In the genomic region with DNA sequence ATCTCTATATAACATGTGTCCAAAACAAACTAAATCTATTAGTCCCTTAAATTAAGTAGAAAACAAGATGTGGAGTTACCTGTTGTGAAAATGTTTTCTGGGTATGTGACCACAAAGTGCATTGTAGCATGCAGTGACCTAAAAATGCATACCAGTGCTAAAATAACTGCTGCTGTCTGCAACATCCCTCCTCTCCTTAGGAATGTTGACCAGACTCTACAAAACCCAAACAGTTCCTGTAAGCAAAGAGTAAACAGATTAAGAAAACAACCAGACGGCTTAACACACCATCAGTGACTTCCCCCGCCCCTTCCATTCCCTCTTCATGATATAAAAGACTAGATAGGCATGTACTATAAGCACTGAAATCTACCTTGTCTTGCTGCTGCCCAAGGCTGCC, we compare ENCODE assay signal across 17 cellular contexts. TPM values are rescaled to one million over a fixed set of nuclear protein-coding genes. Genes with fewer than 3 reads are reported as not detected.
DNase-seq lines count a peak whose midpoint lies in the region; ATAC-seq, FAIRE-seq and TF ChIP-seq lines count a peak whose summit lies in the region.
"Had no signal": no experiment of that assay in that cellular context is flagged by ENCODE, and none has a peak within 500 bp of the region (broad histone marks: within the 10 kb centered on the region; RNA-seq: fewer than 3 reads in every experiment).

No MANE protein-coding gene starts in this region.

- WGBS in GM12878 (ENCODE audit: insufficient coverage, insufficient replicate concordance, low lambda C conversion rate, missing lambda C conversion rate) = 77% methylated on average over 2 of the region's 2 CpGs
- WGBS in trophoblast cell (ENCODE audit: extremely low coverage, insufficient coverage, insufficient read length) = no CpG with 5 or more reads among the region's 2 CpGs

- H3K79me1 ChIP-seq in trophoblast cell (ENCODE audit: low read length) = no peaks in the 10 kb centered on the region

- H3K14ac ChIP-seq in trophoblast cell (ENCODE audit: low read length) = no peak overlapping the region

- no peak overlapping the region for H4K91ac ChIP-seq in trophoblast cell (ENCODE audit: low read depth, low read length)

- ATAC-seq in GM12878 (no peak), HG03354 (IDR thresholded peaks at IDR 0.05; ENCODE audit: poor library complexity, severe bottlenecking, unreplicated experiment) (no peak)

- H2BK120ac ChIP-seq in trophoblast cell (ENCODE audit: insufficient read depth, low read length, poor library complexity) = no peak overlapping the region

- no TSS peak for BruUV-seq in GM12878 (replicated peaks; lab: Mats Ljungman, UMichigan)

- no peaks in the 10 kb centered on the region for H3K79me2 ChIP-seq in GM12878 (ENCODE audit: control insufficient read depth, insufficient read depth, low read length)
- no peaks in the 10 kb centered on the region for H3K79me2 ChIP-seq in trophoblast cell (ENCODE audit: control insufficient read depth, insufficient read depth, low read length, poor library complexity)

- H3K4me3 ChIP-seq in GM12878 = no peak overlapping the region
- H3K4me3 ChIP-seq in trophoblast cell (ENCODE audit: low read depth, low read length) = no peak overlapping the region
- H3K4me3 ChIP-seq: HAP-1 had no signal

- H3K9ac ChIP-seq in GM12878 (ENCODE audit: control insufficient read depth, insufficient read depth, low read length) = no peak overlapping the region
- H3K9ac ChIP-seq in trophoblast cell (ENCODE audit: low read length) = no peak overlapping the region

- TF ChIP-seq POLR2A in GM12878 (IDR thresholded peaks at IDR 0.05; ENCODE audit: low read depth, low read length) = no peak

- no peak for TF ChIP-seq CTCF in GM12878 (IDR thresholded peaks at IDR 0.05 in 2 of 3, conservative IDR thresholded peaks at IDR 0.05 in 1 of 3; ENCODE audit: control insufficient read depth in 2 of 3, extremely low read depth in 1 of 3, insufficient read depth in 1 of 3, low read depth in 3 of 3, low read length in 3 of 3)

- no peaks in the 10 kb centered on the region for H4K20me1 ChIP-seq in GM12878 (ENCODE audit: control insufficient read depth, insufficient read depth)

- no peak for DNase-seq in GM19239 (ENCODE audit: insufficient read length, low spot score)
- DNase-seq in GM12878 (ENCODE audit: low read depth, low spot score) = no peak
- DNase-seq in islet precursor cell = peak; percentile 61
- no peak for DNase-seq in trophoblast cell
- DNase-seq in NCI-H1092 treated with DMSO at 0.1 percent for 48 hours (lab: John Stamatoyannopoulos, UW) = no peak
- DNase-seq in substantia nigra (lab: John Stamatoyannopoulos, UW) = no peak
- DNase-seq in D341Med (ENCODE audit: low spot score) = no peak
- DNase-seq: C1 segment of cervical spinal cord; Calu3; CD4-positive, alpha-beta T cell; DND-41; GDM1 had no signal

- intact Hi-C loops in GM12878 (cut with micrococcal nuclease; ENCODE audit: unreplicated experiment) = no loop called here

- H3K4me1 ChIP-seq in GM12878 (ENCODE audit: control insufficient read depth, insufficient read depth, low read length) (no peaks in the 10 kb centered on the region), trophoblast cell (ENCODE audit: control insufficient read depth in 1 of 2, insufficient read depth in 2 of 2, low read length in 2 of 2) (peaks cover 0 to 3% of the 10 kb centered on the region in 2 experiments)
- H3K4me1 ChIP-seq: HAP-1 had no signal

- peak; percentile 40 for FAIRE-seq in GM19239 (lab: Jason Lieb, UNC)
- FAIRE-seq in GM12878 (lab: Jason Lieb, UNC) = no peak
- FAIRE-seq: A204.1, H1 had no signal

- in situ Hi-C loops in GM12878 (cut with MboI) = no loop called here

- CTCF ChIA-PET in GM12878 (lab: Yijun Ruan, JAX) = no interaction called here

- H3K27me3 ChIP-seq in GM12878 (replicated peaks in 1 of 2; ENCODE audit: control insufficient read depth in 2 of 2, insufficient read depth in 2 of 2, low read length in 1 of 2) = no peaks in the 10 kb centered on the region
- no peaks in the 10 kb centered on the region for H3K27me3 ChIP-seq in trophoblast cell (ENCODE audit: insufficient read depth, low read length)

- no peak for TF ChIP-seq RAD21 in GM12878 (IDR thresholded peaks at IDR 0.05; ENCODE audit: insufficient read depth, low read depth, low read length)

- no peak for TF ChIP-seq EP300 in GM12878 (IDR thresholded peaks at IDR 0.05; ENCODE audit: borderline replicate concordance in 1 of 2, control insufficient read depth in 1 of 2, low read depth in 2 of 2, low read length in 2 of 2)

- H3K23ac ChIP-seq in trophoblast cell (ENCODE audit: low read length) = no peak overlapping the region

- SMC1A ChIA-PET in GM12878 (lab: Charles Lee; ENCODE audit: uncharacterized antibody, unreplicated experiment) = interaction anchor here (1.1 kb wide), 1 partner anchor 18 kb away, joined by 3 read pairs; no protein-coding TSS in a partner anchor

- H3K36me3 ChIP-seq in GM12878 (ENCODE audit: control insufficient read depth in 2 of 2, insufficient read depth in 2 of 2, low read length in 1 of 2) (no peaks in the 10 kb centered on the region), trophoblast cell (ENCODE audit: control insufficient read depth in 1 of 2, insufficient read depth in 2 of 2, low read length in 2 of 2) (peaks cover 3 to 6% of the 10 kb centered on the region in 2 experiments)
- H3K36me3 ChIP-seq: HAP-1 had no signal

- H2AK5ac ChIP-seq in trophoblast cell (ENCODE audit: low read length) = no peak overlapping the region

- no peak overlapping the region for H2BK5ac ChIP-seq in trophoblast cell (ENCODE audit: low read depth, low read length, poor library complexity)

- H2AFZ ChIP-seq in GM12878 (ENCODE audit: control insufficient read depth, low read depth, low read length) (no peak overlapping the region), trophoblast cell (ENCODE audit: insufficient read depth, low read length, poor library complexity) (no peak overlapping the region)

- no peak overlapping the region for H3K18ac ChIP-seq in trophoblast cell (ENCODE audit: low read length)

- no peak overlapping the region for H4K12ac ChIP-seq in trophoblast cell (ENCODE audit: low read depth, low read length)

- POLR2A ChIA-PET in GM12878 (lab: Charles Lee) = no interaction called here

- RAD21 ChIA-PET in GM12878 (lab: Charles Lee; ENCODE audit: unreplicated experiment) = interaction anchor here (0.6 kb wide), 1 partner anchor 26 kb away, joined by 3 read pairs; no protein-coding TSS in a partner anchor

- no peak overlapping the region for H4K8ac ChIP-seq in trophoblast cell (ENCODE audit: low read depth, low read length)

- no peak overlapping the region for H2BK12ac ChIP-seq in trophoblast cell (ENCODE audit: low read length)

- H3K9me3 ChIP-seq in GM12878 (replicated peaks; ENCODE audit: control insufficient read depth, insufficient read depth, low read length) (peaks cover 19% of the 10 kb centered on the region), trophoblast cell (ENCODE audit: insufficient read depth, low read depth, low read length) (peaks cover 3% of the 10 kb centered on the region)
- H3K9me3 ChIP-seq: HAP-1 had no signal

- H3K4me2 ChIP-seq in GM12878 (ENCODE audit: control insufficient read depth, insufficient read depth) (no peak overlapping the region), trophoblast cell (ENCODE audit: low read length) (no peak overlapping the region)

- H3K27ac ChIP-seq in GM12878 (ENCODE audit: control insufficient read depth, insufficient read depth) (no peak overlapping the region), trophoblast cell (ENCODE audit: low read depth, low read length) (peak overlapping the region; percentile 52), substantia nigra (ENCODE audit: low read depth, low read length, poor library complexity, severe bottlenecking) (no peak overlapping the region)
- H3K27ac ChIP-seq: HL-60 had no signal

- H3K4ac ChIP-seq in trophoblast cell (ENCODE audit: low read depth, low read length) = no peak overlapping the region

TF ChIP-seq in GM12878, 131 proteins besides CTCF, POLR2A, EP300 and RAD21 (continues in another document):
- no peak for TF ChIP-seq NR2C1 (IDR thresholded peaks at IDR 0.05)
- no peak for TF ChIP-seq HDAC2 (IDR thresholded peaks at IDR 0.05)
- TF ChIP-seq RUNX3 (IDR thresholded peaks at IDR 0.05; ENCODE audit: low read length) = peak; percentile 25; the same call in 1 of the 2 replicates
- no peak for TF ChIP-seq RB1 (IDR thresholded peaks at IDR 0.05; ENCODE audit: borderline replicate concordance)

RNA-seq across cellular contexts. Expression of a gene that starts 15.8 kb away (rescaled TPM):
- 10.5 and 11.6 TPM in 2 replicates for total RNA-seq in GM12878 (2013; cell fraction: nucleolus; rRNA removed)
- total RNA-seq in GM12878 (2014; rRNA removed) (7.8 and 9.0 TPM in 2 replicates), GM12878 (2014; rRNA removed; fragmentation: Illumina TruSeq; extraction: Trizol) (7.5 and 7.8 TPM in 2 replicates), GM12878 (2021) (6.0 and 6.1 TPM in 2 replicates)
- polyA plus RNA-seq in GM12878 (2011; ENCODE audit: low read depth) = 2.8 TPM
- polyA plus RNA-seq in GM12878 (2011; rRNA removed) (8.5 and 12.6 TPM in 2 replicates), GM12878 (2014; fragmentation: Illumina TruSeq; extraction: Trizol) (5.9 and 6.2 TPM in 2 replicates), GM12878 (2014; fragmentation: Nextera tagmentation; extraction: Ambion mirVana) (10 to 100 TPM in 1 of 2 experiments, 1 to 10 TPM in 1; 3.2 to 10.7 TPM), GM12878 (2014; rRNA removed) (4.3 and 5.0 TPM in 2 replicates), GM12878 (2016; fragmentation: Nextera tagmentation; extraction: Ambion mirVana) (1 to 10 TPM; 7.2 to 7.9 TPM)
- polyA plus RNA-seq in GM12878 (2011; cell fraction: cytosol; rRNA removed) = 4.9 and 5.7 TPM in 2 replicates
- 3.1 and 3.9 TPM in 2 replicates for polyA plus RNA-seq in GM12878 (2011; cell fraction: nucleus; rRNA removed)
- 4.5 and 5.2 TPM in 2 replicates for polyA plus RNA-seq in GM12878 (2012)
- 10.2 and 11.6 TPM in 2 replicates for polyA minus RNA-seq in GM12878 (2011; rRNA and poly(A)+ RNA removed)
- polyA minus RNA-seq in GM12878 (2011; cell fraction: cytosol; rRNA and poly(A)+ RNA removed) = 4.9 and 5.7 TPM in 2 replicates
- polyA minus RNA-seq in GM12878 (2011; cell fraction: nucleus; rRNA and poly(A)+ RNA removed) = 3.5 and 5.6 TPM in 2 replicates
- 4.5 and 4.6 TPM in 2 replicates for polyA plus RNA-seq in trophoblast cell (2013)
